16 cellular contexts compared by ENCODE assay signal in genomic region chr10:116079355-116079754, GRCh38.
"Had no signal": no experiment of that assay in that cellular context is flagged by ENCODE, and none has a peak within 500 bp of the region (broad histone marks: within the 10 kb centered on the region; RNA-seq: fewer than 3 reads in every experiment).

No MANE protein-coding gene starts in this region.

- H3K36me3 Mint-ChIP-seq: naive thymus-derived CD8-positive, alpha-beta T cell had no signal

- ATAC-seq: esophagus mucosa; heart right ventricle; left lobe of liver; mucosa of descending colon; naive thymus-derived CD8-positive, alpha-beta T cell; right cardiac atrium had no signal

- H3K4me1 Mint-ChIP-seq: naive thymus-derived CD8-positive, alpha-beta T cell had no signal

- H3K4me2 ChIP-seq: smooth muscle cell had no signal

- DNase-seq: colonic mucosa; effector CD4-positive, alpha-beta T cell; heart right ventricle; islet precursor cell; mammary epithelial cell; mucosa of descending colon; naive thymus-derived CD8-positive, alpha-beta T cell; ovary; right cardiac atrium; stimulated activated CD4-positive, alpha-beta T cell treated with anti-CD3 and anti-CD28 coated beads, Interleukin-2, amount 100 ng/mL, for 48 hours; stimulated activated naive CD4-positive, alpha-beta T cell treated with Interleukin-2 at 50 U/mL for 16 hours; trophoblast cell had no signal

- H3K27me3 Mint-ChIP-seq: naive thymus-derived CD8-positive, alpha-beta T cell had no signal

- H3K4me3 Mint-ChIP-seq: naive thymus-derived CD8-positive, alpha-beta T cell had no signal

- H3K27ac Mint-ChIP-seq: naive thymus-derived CD8-positive, alpha-beta T cell had no signal

- H3K4me1 ChIP-seq: colonic mucosa, heart right ventricle had no signal

- H3K4me3 ChIP-seq: colonic mucosa, heart right ventricle, mucosa of descending colon, ovary, smooth muscle cell had no signal

- H3K36me3 ChIP-seq: colonic mucosa, heart right ventricle, ovary had no signal

- FAIRE-seq: frontal cortex had no signal

- H3K9me3 ChIP-seq: colonic mucosa, heart right ventricle, mucosa of descending colon, ovary had no signal

- H3K27me3 ChIP-seq: colonic mucosa, heart right ventricle, ovary had no signal

- H3K27ac ChIP-seq: colonic mucosa, heart right ventricle, ovary had no signal
